In genomic region chr4:175776217-175776616, GRCh38 we compare ENCODE assay signal across 18 cellular contexts. TPM values are rescaled to one million over a fixed set of nuclear protein-coding genes. Genes with fewer than 3 reads are reported as not detected.
A peak's percentile ranks its signal among the peaks of the same experiment; 100 is the strongest.
DNase-seq lines count a peak whose midpoint lies in the region; ATAC-seq and TF ChIP-seq lines count a peak whose summit lies in the region.
"Had no signal": no experiment of that assay in that cellular context is flagged by ENCODE, and none has a peak within 500 bp of the region (broad histone marks: within the 10 kb centered on the region; RNA-seq: fewer than 3 reads in every experiment).

No MANE protein-coding gene starts in this region.

- DNase-seq in SK-N-SH, result no peak
- DNase-seq in astrocyte of the cerebellum (ENCODE audit: low read depth), result peak; percentile 33
- DNase-seq in iPS DF 19.7 (ENCODE audit: low read depth, low spot score), result peak; percentile 57
- peak; percentile 8 to 21 for DNase-seq in thyroid gland
- no peak for DNase-seq in tibial nerve (ENCODE audit: low spot score in 2 of 2)
- DNase-seq in DMS153 (lab: John Stamatoyannopoulos, UW), result no peak
- DNase-seq in T-helper 17 cell, result no peak
- DNase-seq: activated CD4-positive, alpha-beta T cell treated with anti-CD3 and anti-CD28 coated beads, Interleukin-2, amount 10 ng/mL, durations not matched to agents 7 days and 5 days; activated T-cell treated with anti-CD3 and anti-CD28 coated beads, Interleukin-2, amount 50 U/mL, for 48 hours; Caco-2; GF-D8; NCI-H524 treated with DMSO at 0.1 percent for 48 hours; pancreas; stomach had no signal

- H3K4me3 ChIP-seq in SK-N-SH (ENCODE audit: low read depth in 2 of 2, low read length in 1 of 2) (no peak overlapping the region), astrocyte of the cerebellum (ENCODE audit: low read depth, low read length) (no peak overlapping the region), thyroid gland (replicated peaks in 1 of 3) (no peak overlapping the region), tibial nerve (no peak overlapping the region)
- H3K4me3 ChIP-seq: coronary artery, pancreas, stomach had no signal

- no peaks in the 10 kb centered on the region for H3F3A ChIP-seq in SK-N-SH (replicated peaks; ENCODE audit: insufficient read depth)

- H3K79me2 ChIP-seq in SK-N-SH (ENCODE audit: insufficient read depth), result no peaks in the 10 kb centered on the region

- no peaks in the 10 kb centered on the region for H3K4me1 Mint-ChIP-seq in T-helper 17 cell
- H3K4me1 Mint-ChIP-seq: activated CD4-positive, alpha-beta T cell treated with anti-CD3 and anti-CD28 coated beads, Interleukin-2, amount 10 ng/mL, durations not matched to agents 7 days and 5 days had no signal

- H3K36me3 Mint-ChIP-seq in T-helper 17 cell (ENCODE audit: low read depth), result no peaks in the 10 kb centered on the region

- no peak overlapping the region for H3K27ac Mint-ChIP-seq in T-helper 17 cell
- H3K27ac Mint-ChIP-seq: activated CD4-positive, alpha-beta T cell treated with anti-CD3 and anti-CD28 coated beads, Interleukin-2, amount 10 ng/mL, durations not matched to agents 7 days and 5 days had no signal

- H3K27ac ChIP-seq in SK-N-SH (ENCODE audit: low read depth in 2 of 2, low read length in 1 of 2) (no peak overlapping the region), thyroid gland (no peak overlapping the region), tibial nerve (no peak overlapping the region)
- H3K27ac ChIP-seq: coronary artery, pancreas, stomach had no signal

- no peak overlapping the region for H3K9ac ChIP-seq in SK-N-SH

- in situ Hi-C loops in astrocyte of the cerebellum (cut with HindIII; ENCODE audit: low sequenced_read_pairs), result no loop called here

- 50% methylated on average over 5 of the region's 5 CpGs for WGBS in SK-N-SH (ENCODE audit: low lambda C conversion rate)
- 35 to 44% methylated on average over 5 of the region's 5 CpGs for WGBS in thyroid gland, 2 donors
- WGBS in tibial nerve, 2 donors, result 22 to 32% methylated on average over 5 of the region's 5 CpGs

- no peak for TF ChIP-seq CTCF in SK-N-SH (IDR thresholded peaks at IDR 0.05)
- no peak for TF ChIP-seq CTCF in astrocyte of the cerebellum (IDR thresholded peaks at IDR 0.05; ENCODE audit: low read depth, low read length, missing control alignments)
- TF ChIP-seq CTCF in thyroid gland (IDR thresholded peaks at IDR 0.05), result no peak
- TF ChIP-seq CTCF in tibial nerve (IDR thresholded peaks at IDR 0.05), result no peak

- no peaks in the 10 kb centered on the region for H3K4me1 ChIP-seq in SK-N-SH (ENCODE audit: control insufficient read depth in 1 of 2, insufficient read depth in 2 of 2, low read depth in 1 of 2, low read length in 1 of 2)
- no peaks in the 10 kb centered on the region for H3K4me1 ChIP-seq in thyroid gland
- H3K4me1 ChIP-seq in tibial nerve, result no peaks in the 10 kb centered on the region
- H3K4me1 ChIP-seq: Caco-2, pancreas, stomach had no signal

- H3K27me3 ChIP-seq in SK-N-SH (ENCODE audit: insufficient read depth), result no peaks in the 10 kb centered on the region
- H3K27me3 ChIP-seq in thyroid gland, result no peaks in the 10 kb centered on the region
- no peaks in the 10 kb centered on the region for H3K27me3 ChIP-seq in tibial nerve
- H3K27me3 ChIP-seq: pancreas, stomach had no signal

- no peaks in the 10 kb centered on the region for H4K20me1 ChIP-seq in SK-N-SH (ENCODE audit: insufficient read depth)

- no peak overlapping the region for H3K4me2 ChIP-seq in SK-N-SH

- H3K9me3 ChIP-seq in SK-N-SH (no peaks in the 10 kb centered on the region), thyroid gland (no peaks in the 10 kb centered on the region), tibial nerve (no peaks in the 10 kb centered on the region), T-helper 17 cell (ENCODE audit: control insufficient read depth, low read length, poor library complexity, severe bottlenecking) (no peaks in the 10 kb centered on the region)
- H3K9me3 ChIP-seq: Caco-2, pancreas, stomach had no signal

- POLR2A ChIA-PET in SK-N-SH (lab: Yijun Ruan, JAX), result no interaction called here

- intact Hi-C loops in thyroid gland (cut with DNase I), result no loop called here

- ATAC-seq in SK-N-SH treated with all-trans-retinoic acid at 6 μM for 48 hours (no peak), T-helper 17 cell (no peak)
- ATAC-seq: pancreas had no signal

- TF ChIP-seq POLR2A in thyroid gland (IDR thresholded peaks at IDR 0.05), result no peak
- no peak for TF ChIP-seq POLR2A in tibial nerve (IDR thresholded peaks at IDR 0.05)

- no peaks in the 10 kb centered on the region for H3K9me2 ChIP-seq in SK-N-SH

- no peak for TF ChIP-seq RAD21 in SK-N-SH (IDR thresholded peaks at IDR 0.05; ENCODE audit: low read length)

- no peaks in the 10 kb centered on the region for H3K27me3 Mint-ChIP-seq in T-helper 17 cell
- H3K27me3 Mint-ChIP-seq: activated CD4-positive, alpha-beta T cell treated with anti-CD3 and anti-CD28 coated beads, Interleukin-2, amount 10 ng/mL, durations not matched to agents 7 days and 5 days had no signal

- H2AFZ ChIP-seq in SK-N-SH (ENCODE audit: low read depth), result peak overlapping the region; percentile 41; the same call in 1 of the 2 replicates

- CTCF ChIA-PET in SK-N-SH (lab: Yijun Ruan, JAX), result no interaction called here

- H3K36me3 ChIP-seq in SK-N-SH (replicated peaks in 1 of 2; ENCODE audit: control insufficient read depth in 1 of 2, insufficient read depth in 2 of 2, low read length in 1 of 2) (no peaks in the 10 kb centered on the region), thyroid gland (no peaks in the 10 kb centered on the region), tibial nerve (no peaks in the 10 kb centered on the region)
- H3K36me3 ChIP-seq: pancreas, stomach had no signal

- no peak overlapping the region for H3K4me3 Mint-ChIP-seq in T-helper 17 cell
- H3K4me3 Mint-ChIP-seq: activated CD4-positive, alpha-beta T cell treated with anti-CD3 and anti-CD28 coated beads, Interleukin-2, amount 10 ng/mL, durations not matched to agents 7 days and 5 days had no signal

- TF ChIP-seq EP300 in SK-N-SH (IDR thresholded peaks at IDR 0.05; ENCODE audit: borderline replicate concordance in 1 of 2, low read depth in 1 of 2, low read length in 1 of 2), result no peak
- no peak for TF ChIP-seq EP300 in tibial nerve (IDR thresholded peaks at IDR 0.05)

TF ChIP-seq in SK-N-SH, 30 proteins besides CTCF, POLR2A, EP300 and RAD21 (continues in another document):
- TF ChIP-seq IRF3 (IDR thresholded peaks at IDR 0.05; ENCODE audit: low read depth, low read length) (no peak), NFIC (IDR thresholded peaks at IDR 0.05; ENCODE audit: borderline replicate concordance) (no peak), TCF12 (IDR thresholded peaks at IDR 0.05) (no peak)

TF ChIP-seq in SK-N-SH treated with all-trans-retinoic acid at 6 μM for 48 hours, 23 proteins besides CTCF, POLR2A, EP300 and RAD21:
- no peak for TF ChIP-seq PPARA (CRISPR knock-in tag; IDR thresholded peaks at IDR 0.05; ENCODE audit: borderline replicate concordance)
- no peak for TF ChIP-seq ZFP3 (CRISPR knock-in tag; IDR thresholded peaks at IDR 0.05)
- no peak for TF ChIP-seq ISL1 (CRISPR knock-in tag; IDR thresholded peaks at IDR 0.05)
- TF ChIP-seq, protein P1, sequence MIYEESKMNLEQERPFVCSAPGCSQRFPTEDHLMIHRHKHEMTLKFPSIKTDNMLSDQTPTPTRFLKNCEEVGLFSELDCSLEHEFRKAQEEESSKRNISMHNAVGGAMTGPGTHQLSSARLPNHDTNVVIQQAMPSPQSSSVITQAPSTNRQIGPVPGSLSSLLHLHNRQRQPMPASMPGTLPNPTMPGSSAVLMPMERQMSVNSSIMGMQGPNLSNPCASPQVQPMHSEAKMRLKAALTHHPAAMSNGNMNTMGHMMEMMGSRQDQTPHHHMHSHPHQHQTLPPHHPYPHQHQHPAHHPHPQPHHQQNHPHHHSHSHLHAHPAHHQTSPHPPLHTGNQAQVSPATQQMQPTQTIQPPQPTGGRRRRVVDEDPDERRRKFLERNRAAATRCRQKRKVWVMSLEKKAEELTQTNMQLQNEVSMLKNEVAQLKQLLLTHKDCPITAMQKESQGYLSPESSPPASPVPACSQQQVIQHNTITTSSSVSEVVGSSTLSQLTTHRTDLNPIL (CRISPR knock-in tag; IDR thresholded peaks at IDR 0.05; ENCODE audit: low read depth), result no peak
- TF ChIP-seq ZNF70 (CRISPR knock-in tag; IDR thresholded peaks at IDR 0.05), result no peak
- no peak for TF ChIP-seq POU6F1 (CRISPR knock-in tag; IDR thresholded peaks at IDR 0.05; ENCODE audit: borderline replicate concordance, low read depth)
- TF ChIP-seq ARNTL (CRISPR knock-in tag; IDR thresholded peaks at IDR 0.05; ENCODE audit: borderline replicate concordance, low read depth), result no peak
- no peak for TF ChIP-seq OSR1 (CRISPR knock-in tag; IDR thresholded peaks at IDR 0.05)
- TF ChIP-seq ZNF8 (CRISPR knock-in tag; IDR thresholded peaks at IDR 0.05), result no peak
TF ChIP-seq in SK-N-SH treated with all-trans-retinoic acid at 6 μM for 48 hours: peak in this region for 0.

RNA-seq across cellular contexts. Expression of gene GPM6A, which starts 35.8 kb away (rescaled TPM):
- not detected in 2 replicates for polyA plus RNA-seq in SK-N-SH (2012; rRNA removed)
- 0.04 TPM in 1 of 2 replicates, not detected in the other for polyA plus RNA-seq in SK-N-SH (2012; cell fraction: cytosol; rRNA removed)
- polyA plus RNA-seq in SK-N-SH (2012; cell fraction: nucleus; rRNA removed), result not detected in 2 replicates
- total RNA-seq in thyroid gland (10 to 100 TPM; 17.7 to 30.8 (median 24.1) TPM), tibial nerve (10 to 100 TPM in 3 of 4 donors, 1 to 10 TPM in 1; 8.4 to 33.7 (median 21.3) TPM), T-helper 17 cell (not detected)
- total RNA-seq: activated CD4-positive, alpha-beta T cell treated with anti-CD3 and anti-CD28 coated beads, Interleukin-2, amount 10 ng/mL, durations not matched to agents 7 days and 5 days; Caco-2 had no signal
- polyA plus RNA-seq: AG04450, fibroblast of lung had no signal

Comparison
In these comparisons a context has a peak if more than half of its experiments do, and no peak if none do; other contexts are left out.
1. DNase-seq: peak in astrocyte of the cerebellum (single experiment), iPS DF 19.7 (single experiment) and thyroid gland (2 of 2); none in SK-N-SH (single experiment), tibial nerve (0 of 2), DMS153 (single experiment) and T-helper 17 cell (0 of 3).
2. RNA of gene GPM6A, which starts 35.8 kb away (total RNA-seq): 17.7 to 30.8 TPM in thyroid gland and 8.4 to 33.7 TPM in tibial nerve; not detected in T-helper 17 cell; every median in the first group is over 4 times any median in the second.